10 cellular contexts compared by ENCODE assay signal in the genomic region with DNA sequence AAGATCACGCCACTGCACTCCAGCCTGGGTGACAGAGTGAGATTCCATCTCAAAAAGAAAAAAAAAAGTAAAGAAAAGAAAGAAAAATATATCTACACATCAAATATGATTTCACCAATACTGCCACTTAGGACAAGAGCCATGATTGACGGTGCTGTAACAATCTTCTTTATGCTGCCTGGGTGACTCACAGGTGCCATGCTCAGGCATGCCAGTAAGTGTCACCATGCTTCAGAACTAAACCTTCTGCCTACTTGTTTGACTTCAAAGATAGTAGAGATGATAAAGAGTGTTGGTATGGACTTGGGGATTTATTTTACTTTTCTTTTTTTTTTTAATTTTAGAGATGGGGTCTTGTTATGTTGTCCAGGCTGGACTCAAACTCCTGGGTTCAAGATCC. TPM values are rescaled to one million over a fixed set of nuclear protein-coding genes. Genes with fewer than 3 reads are reported as not detected.
A peak's percentile ranks its signal among the peaks of the same experiment; 100 is the strongest.
DNase-seq lines count a peak whose midpoint lies in the region; ATAC-seq, FAIRE-seq and TF ChIP-seq lines count a peak whose summit lies in the region.
"Had no signal": no experiment of that assay in that cellular context is flagged by ENCODE, and none has a peak within 500 bp of the region (broad histone marks: within the 10 kb centered on the region; RNA-seq: fewer than 3 reads in every experiment).

No MANE protein-coding gene starts in this region.

- 69 to 84% (median 73%) methylated on average over 2 of the region's 2 CpGs for WGBS in psoas muscle, 3 donors

- FAIRE-seq in bronchial epithelial cell (lab: Jason Lieb, UNC), result no peak

- no peak for TF ChIP-seq CTCF in bronchial epithelial cell (IDR thresholded peaks at IDR 0.05; ENCODE audit: insufficient read depth, low read length, severe bottlenecking)
- TF ChIP-seq CTCF in psoas muscle (IDR thresholded peaks at IDR 0.05), result no peak

- no peaks in the 10 kb centered on the region for H3K36me3 ChIP-seq in bronchial epithelial cell (ENCODE audit: control insufficient read depth, insufficient read depth, low read length)
- H3K36me3 ChIP-seq in psoas muscle (ENCODE audit: insufficient read depth in 1 of 2, low read depth in 1 of 2), result no peaks in the 10 kb centered on the region

- peak overlapping the region; percentile 61 for H3K27ac ChIP-seq in psoas muscle

- peak in 1 of 4 donors; percentile 47 for ATAC-seq in psoas muscle

- peaks cover 10% of the 10 kb centered on the region for H3K4me1 ChIP-seq in psoas muscle

- H3K9me3 ChIP-seq in psoas muscle, result no peaks in the 10 kb centered on the region

- H3K27me3 ChIP-seq in bronchial epithelial cell (ENCODE audit: control insufficient read depth, insufficient read depth, low read length), result no peaks in the 10 kb centered on the region
- no peaks in the 10 kb centered on the region for H3K27me3 ChIP-seq in psoas muscle (ENCODE audit: insufficient read depth in 3 of 3, low read length in 2 of 3)

- H3K4me3 ChIP-seq in bronchial epithelial cell (ENCODE audit: low read depth, low read length) (no peak overlapping the region), psoas muscle (no peak overlapping the region)

- DNase-seq in Daoy (ENCODE audit: low read depth) (peak; percentile 45), HT-29 (ENCODE audit: low spot score) (peak; percentile 43), bronchial epithelial cell (ENCODE audit: low read depth) (peak; percentile 90), psoas muscle (no peak), NCI-H1092 (lab: John Stamatoyannopoulos, UW) (no peak), NCI-H226 (no peak), KG1 (lab: John Stamatoyannopoulos, UW) (no peak)
- DNase-seq: cortex of kidney; NCI-H1436; stimulated activated naive CD4-positive, alpha-beta T cell treated with Interleukin-2 at 50 U/mL for 16 hours had no signal

- intact Hi-C loops in psoas muscle (cut with DNase I), result loop anchor here in 1 of 2 donors (10.0 kb wide), 1 partner anchor 139 kb away; no protein-coding TSS in a partner anchor

RNA-seq across cellular contexts. Expression of gene DNMBP, which starts 33.6 kb away (rescaled TPM):
- 13.7 and 14.4 TPM in 2 replicates for total RNA-seq in Daoy (2014; rRNA removed; shearing (Covaris generic))
- 12.0 and 14.4 TPM in 2 replicates for total RNA-seq in HT-29 (2014; rRNA removed; shearing (Covaris generic))
- total RNA-seq in bronchial epithelial cell (4.0 and 5.0 TPM in 2 replicates), psoas muscle (10 to 100 TPM; 10.7 to 16.9 (median 12.4) TPM)
- polyA plus RNA-seq in psoas muscle, result 10 to 100 TPM in 1 of 3 donors, 1 to 10 TPM in 2; 6.2 to 11.0 (median 8.3) TPM

RNA-seq across cellular contexts. Expression of gene CPN1, which starts 38.3 kb away (rescaled TPM):
- total RNA-seq in Daoy (2014; rRNA removed; shearing (Covaris generic)), result not detected in 2 replicates
- not detected in 2 replicates for total RNA-seq in HT-29 (2014; rRNA removed; shearing (Covaris generic))
- not detected in 2 replicates for total RNA-seq in bronchial epithelial cell
- not detected for total RNA-seq in psoas muscle
- not detected for polyA plus RNA-seq in psoas muscle

Comparison
In these comparisons a context has a peak if more than half of its experiments do, and no peak if none do; other contexts are left out.
1. DNase-seq: peak in Daoy (single experiment), HT-29 (single experiment) and bronchial epithelial cell (single experiment); none in psoas muscle (0 of 2), NCI-H1092 (single experiment), NCI-H226 (single experiment) and KG1 (single experiment).